ENCODE assay signal across 20 cellular contexts in genomic region chr13:47904891-47905290, GRCh38.
"Had no signal": no experiment of that assay in that cellular context is flagged by ENCODE, and none has a peak within 500 bp of the region (broad histone marks: within the 10 kb centered on the region; RNA-seq: fewer than 3 reads in every experiment).

No MANE protein-coding gene starts in this region.

- H3K4me3 Mint-ChIP-seq: endodermal cell, immature natural killer cell, type B pancreatic cell had no signal

- H3K27ac ChIP-seq: colonic mucosa, left ventricle myocardium inferior, right atrium auricular region, suprapubic skin, thyroid gland had no signal

- H3K36me3 ChIP-seq: colonic mucosa, gastrocnemius medialis, left ventricle myocardium inferior, right atrium auricular region, thyroid gland had no signal

- H3K4me3 ChIP-seq: colonic mucosa, mucosa of descending colon, suprapubic skin, thyroid gland had no signal

- H3K4me1 Mint-ChIP-seq: immature natural killer cell had no signal

- H3K27me3 Mint-ChIP-seq: naive thymus-derived CD8-positive, alpha-beta T cell; type B pancreatic cell had no signal

- FAIRE-seq: keratinocyte, small intestine, urothelium cell line had no signal

- H3K36me3 Mint-ChIP-seq: type B pancreatic cell had no signal

- H3K9me3 Mint-ChIP-seq: type B pancreatic cell had no signal

- H3K9me3 ChIP-seq: colonic mucosa, gastrocnemius medialis, left ventricle myocardium inferior, mucosa of descending colon, right atrium auricular region, suprapubic skin, thyroid gland had no signal

- H3K27me3 ChIP-seq: colonic mucosa, gastrocnemius medialis, right atrium auricular region, suprapubic skin, thyroid gland had no signal

- DNase-seq: colonic mucosa; effector CD4-positive, alpha-beta T cell; endodermal cell; gastrocnemius medialis; immature natural killer cell; left cardiac atrium; left ventricle myocardium inferior; mammary epithelial cell; mucosa of descending colon; naive thymus-derived CD8-positive, alpha-beta T cell; stimulated activated CD4-positive, alpha-beta T cell treated with anti-CD3 and anti-CD28 coated beads, Interleukin-12 subunit alpha, Interleukin-12 subunit beta, amount 100 ng/mL, for 4 hours; stimulated activated naive CD4-positive, alpha-beta T cell treated with Interleukin-2 at 50 U/mL for 16 hours; thyroid gland had no signal

- H3K4me1 ChIP-seq: colonic mucosa, gastrocnemius medialis, left ventricle myocardium inferior, right atrium auricular region, suprapubic skin, thyroid gland had no signal

- ATAC-seq: esophagus mucosa; gastrocnemius medialis; left cardiac atrium; mucosa of descending colon; naive thymus-derived CD8-positive, alpha-beta T cell had no signal

- H3K27ac Mint-ChIP-seq: endodermal cell, type B pancreatic cell had no signal
